In the genomic region with DNA sequence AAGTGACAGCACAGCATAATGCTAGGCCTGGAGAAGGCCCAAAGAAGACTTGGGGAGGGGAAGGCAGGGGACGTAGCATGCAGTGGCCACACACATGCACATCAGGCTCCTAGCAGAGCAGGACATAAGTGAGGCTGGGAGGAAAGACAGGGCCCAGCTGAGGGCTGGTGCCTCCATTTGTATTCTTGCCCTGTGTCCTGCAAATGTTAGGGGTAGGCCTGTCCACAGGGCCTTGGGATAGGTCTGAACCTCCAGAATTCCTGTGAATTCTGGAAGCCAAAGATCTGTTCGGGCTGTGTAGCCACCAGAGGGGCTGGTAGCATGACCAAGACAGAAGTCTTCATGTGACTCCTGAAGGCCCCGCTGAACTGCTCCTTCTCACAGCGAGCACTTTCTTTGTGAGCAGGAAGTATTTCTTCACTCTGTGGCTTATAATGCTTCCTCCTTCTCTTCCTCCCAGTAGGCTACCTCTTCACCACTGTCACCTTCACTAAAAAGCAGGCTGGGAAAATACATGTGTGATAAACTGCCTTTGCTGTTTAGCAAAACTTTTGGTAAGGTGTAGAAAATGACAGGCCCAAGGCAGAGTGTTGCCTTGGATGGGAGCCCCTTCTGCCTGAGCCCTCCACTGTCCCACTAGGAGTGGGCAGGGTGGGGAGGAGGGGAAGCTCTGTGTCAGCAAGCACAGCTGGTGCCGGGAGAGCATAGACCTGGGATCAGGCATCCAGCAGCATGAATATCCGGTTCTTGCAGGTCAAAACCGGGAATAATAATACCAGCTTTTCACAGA, we compare ENCODE assay signal across 1 cellular context.
TF ChIP-seq lines count a peak whose summit lies in the region.

No MANE protein-coding gene starts in this region.

TF ChIP-seq in GM23338, 12 proteins besides CTCF, POLR2A, EP300 and RAD21 (continued from another document):
- TF ChIP-seq, protein P1, sequence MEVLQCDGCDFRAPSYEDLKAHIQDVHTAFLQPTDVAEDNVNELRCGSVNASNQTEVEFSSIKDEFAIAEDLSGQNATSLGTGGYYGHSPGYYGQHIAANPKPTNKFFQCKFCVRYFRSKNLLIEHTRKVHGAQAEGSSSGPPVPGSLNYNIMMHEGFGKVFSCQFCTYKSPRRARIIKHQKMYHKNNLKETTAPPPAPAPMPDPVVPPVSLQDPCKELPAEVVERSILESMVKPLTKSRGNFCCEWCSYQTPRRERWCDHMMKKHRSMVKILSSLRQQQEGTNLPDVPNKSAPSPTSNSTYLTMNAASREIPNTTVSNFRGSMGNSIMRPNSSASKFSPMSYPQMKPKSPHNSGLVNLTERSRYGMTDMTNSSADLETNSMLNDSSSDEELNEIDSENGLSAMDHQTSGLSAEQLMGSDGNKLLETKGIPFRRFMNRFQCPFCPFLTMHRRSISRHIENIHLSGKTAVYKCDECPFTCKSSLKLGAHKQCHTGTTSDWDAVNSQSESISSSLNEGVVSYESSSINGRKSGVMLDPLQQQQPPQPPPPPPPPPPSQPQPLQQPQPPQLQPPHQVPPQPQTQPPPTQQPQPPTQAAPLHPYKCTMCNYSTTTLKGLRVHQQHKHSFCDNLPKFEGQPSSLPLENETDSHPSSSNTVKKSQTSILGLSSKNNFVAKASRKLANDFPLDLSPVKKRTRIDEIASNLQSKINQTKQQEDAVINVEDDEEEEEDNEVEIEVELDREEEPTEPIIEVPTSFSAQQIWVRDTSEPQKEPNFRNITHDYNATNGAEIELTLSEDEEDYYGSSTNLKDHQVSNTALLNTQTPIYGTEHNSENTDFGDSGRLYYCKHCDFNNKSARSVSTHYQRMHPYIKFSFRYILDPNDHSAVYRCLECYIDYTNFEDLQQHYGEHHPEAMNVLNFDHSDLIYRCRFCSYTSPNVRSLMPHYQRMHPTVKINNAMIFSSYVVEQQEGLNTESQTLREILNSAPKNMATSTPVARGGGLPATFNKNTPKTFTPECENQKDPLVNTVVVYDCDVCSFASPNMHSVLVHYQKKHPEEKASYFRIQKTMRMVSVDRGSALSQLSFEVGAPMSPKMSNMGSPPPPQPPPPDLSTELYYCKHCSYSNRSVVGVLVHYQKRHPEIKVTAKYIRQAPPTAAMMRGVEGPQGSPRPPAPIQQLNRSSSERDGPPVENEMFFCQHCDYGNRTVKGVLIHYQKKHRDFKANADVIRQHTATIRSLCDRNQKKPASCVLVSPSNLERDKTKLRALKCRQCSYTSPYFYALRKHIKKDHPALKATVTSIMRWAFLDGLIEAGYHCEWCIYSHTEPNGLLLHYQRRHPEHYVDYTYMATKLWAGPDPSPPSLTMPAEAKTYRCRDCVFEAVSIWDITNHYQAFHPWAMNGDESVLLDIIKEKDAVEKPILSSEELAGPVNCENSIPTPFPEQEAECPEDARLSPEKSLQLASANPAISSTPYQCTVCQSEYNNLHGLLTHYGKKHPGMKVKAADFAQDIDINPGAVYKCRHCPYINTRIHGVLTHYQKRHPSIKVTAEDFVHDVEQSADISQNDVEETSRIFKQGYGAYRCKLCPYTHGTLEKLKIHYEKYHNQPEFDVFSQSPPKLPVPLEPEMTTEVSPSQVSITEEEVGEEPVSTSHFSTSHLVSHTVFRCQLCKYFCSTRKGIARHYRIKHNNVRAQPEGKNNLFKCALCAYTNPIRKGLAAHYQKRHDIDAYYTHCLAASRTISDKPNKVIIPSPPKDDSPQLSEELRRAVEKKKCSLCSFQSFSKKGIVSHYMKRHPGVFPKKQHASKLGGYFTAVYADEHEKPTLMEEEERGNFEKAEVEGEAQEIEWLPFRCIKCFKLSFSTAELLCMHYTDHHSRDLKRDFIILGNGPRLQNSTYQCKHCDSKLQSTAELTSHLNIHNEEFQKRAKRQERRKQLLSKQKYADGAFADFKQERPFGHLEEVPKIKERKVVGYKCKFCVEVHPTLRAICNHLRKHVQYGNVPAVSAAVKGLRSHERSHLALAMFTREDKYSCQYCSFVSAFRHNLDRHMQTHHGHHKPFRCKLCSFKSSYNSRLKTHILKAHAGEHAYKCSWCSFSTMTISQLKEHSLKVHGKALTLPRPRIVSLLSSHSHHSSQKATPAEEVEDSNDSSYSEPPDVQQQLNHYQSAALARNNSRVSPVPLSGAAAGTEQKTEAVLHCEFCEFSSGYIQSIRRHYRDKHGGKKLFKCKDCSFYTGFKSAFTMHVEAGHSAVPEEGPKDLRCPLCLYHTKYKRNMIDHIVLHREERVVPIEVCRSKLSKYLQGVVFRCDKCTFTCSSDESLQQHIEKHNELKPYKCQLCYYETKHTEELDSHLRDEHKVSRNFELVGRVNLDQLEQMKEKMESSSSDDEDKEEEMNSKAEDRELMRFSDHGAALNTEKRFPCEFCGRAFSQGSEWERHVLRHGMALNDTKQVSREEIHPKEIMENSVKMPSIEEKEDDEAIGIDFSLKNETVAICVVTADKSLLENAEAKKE (CRISPR knock-in tag; IDR thresholded peaks at IDR 0.05): no peak
- TF ChIP-seq STAT1 (IDR thresholded peaks at IDR 0.05; ENCODE audit: unreplicated experiment): no peak
- no peak for TF ChIP-seq EZH2 (IDR thresholded peaks at IDR 0.05; ENCODE audit: low read depth, unreplicated experiment)
- no peak for TF ChIP-seq ZNF331 (CRISPR knock-in tag; IDR thresholded peaks at IDR 0.05; ENCODE audit: low read depth)
